In the genomic region with DNA sequence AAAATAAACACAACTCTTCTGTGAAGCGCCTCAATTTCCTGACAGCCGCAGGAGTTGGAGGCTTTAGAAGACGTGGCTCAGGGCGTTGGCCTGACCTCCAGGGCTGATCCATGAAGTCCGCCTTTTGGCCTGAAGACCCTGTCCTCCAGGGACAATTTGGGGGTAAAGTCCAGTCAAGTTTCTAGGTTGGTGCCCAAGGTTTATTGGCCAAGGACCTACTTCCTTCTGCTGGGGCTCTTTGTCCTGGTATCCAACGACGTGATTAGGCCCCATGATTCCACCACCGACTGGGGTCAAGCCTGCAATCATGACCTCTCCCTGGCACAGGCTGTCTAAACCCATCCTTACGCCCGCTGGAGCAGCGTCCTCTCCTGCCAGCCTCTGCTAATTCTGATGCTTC, we compare ENCODE assay signal across 18 cellular contexts.
"Had no signal": no experiment of that assay in that cellular context is flagged by ENCODE, and none has a peak within 500 bp of the region (broad histone marks: within the 10 kb centered on the region; RNA-seq: fewer than 3 reads in every experiment).

No MANE protein-coding gene starts in this region.

- ATAC-seq: left ventricle myocardium superior; stimulated activated naive CD8-positive, alpha-beta T cell treated with anti-CD3 and anti-CD28 coated beads, Interleukin-15, Interleukin-2, amounts not matched to agents 100 U/mL and 50 U/mL, for 24 hours had no signal

- DNase-seq: activated CD4-positive, alpha-beta memory T cell treated with anti-CD3 and anti-CD28 coated beads for 36 hours; activated CD4-positive, alpha-beta T cell treated with anti-CD3 and anti-CD28 coated beads for 48 hours; activated effector memory CD4-positive, alpha-beta T cell treated with anti-CD3 and anti-CD28 coated beads, Interleukin-2, amount 50 U/mL, for 16 hours; activated naive CD4-positive, alpha-beta T cell treated with anti-CD3 and anti-CD28 coated beads, Interleukin-2, amount 10 ng/mL, durations not matched to agents 7 days and 5 days; amygdala; erythroblast; hypothalamus; left ventricle myocardium superior; midbrain; naive B cell; psoas muscle; stimulated activated CD4-positive, alpha-beta T cell treated with anti-CD3 and anti-CD28 coated beads, Interleukin-12 subunit alpha, Interleukin-12 subunit beta, amount 100 ng/mL, for 4 hours; stimulated activated CD4-positive, alpha-beta T cell treated with anti-CD3 and anti-CD28 coated beads, Interleukin-4, amount 100 ng/mL, for 4 hours; stimulated activated naive CD8-positive, alpha-beta T cell treated with anti-CD3 and anti-CD28 coated beads, Interleukin-15, Interleukin-2, amounts not matched to agents 100 U/mL and 50 U/mL, for 24 hours had no signal

- H3K4me3 ChIP-seq: cardiac muscle cell, psoas muscle, right atrium auricular region, thyroid gland had no signal

- H3K36me3 Mint-ChIP-seq: activated CD4-positive, alpha-beta memory T cell treated with anti-CD3 and anti-CD28 coated beads for 36 hours; activated naive CD4-positive, alpha-beta T cell treated with anti-CD3 and anti-CD28 coated beads, Interleukin-2, amount 10 ng/mL, durations not matched to agents 7 days and 5 days; naive B cell had no signal

- H3K9me3 ChIP-seq: psoas muscle, right atrium auricular region, thyroid gland had no signal

- H3K27ac ChIP-seq: cardiac muscle cell, psoas muscle, right atrium auricular region, thyroid gland had no signal

- H3K27me3 ChIP-seq: cardiac muscle cell, right atrium auricular region, thyroid gland had no signal

- H3K27me3 Mint-ChIP-seq: activated CD4-positive, alpha-beta memory T cell treated with anti-CD3 and anti-CD28 coated beads for 36 hours; activated naive CD4-positive, alpha-beta T cell treated with anti-CD3 and anti-CD28 coated beads, Interleukin-2, amount 10 ng/mL, durations not matched to agents 7 days and 5 days; naive B cell had no signal

- H3K9me3 Mint-ChIP-seq: activated CD4-positive, alpha-beta memory T cell treated with anti-CD3 and anti-CD28 coated beads for 36 hours; activated naive CD4-positive, alpha-beta T cell treated with anti-CD3 and anti-CD28 coated beads, Interleukin-2, amount 10 ng/mL, durations not matched to agents 7 days and 5 days; naive B cell; neural crest cell had no signal

- H3K4me1 Mint-ChIP-seq: naive B cell, neural crest cell had no signal

- H3K4me3 Mint-ChIP-seq: activated CD4-positive, alpha-beta memory T cell treated with anti-CD3 and anti-CD28 coated beads for 36 hours; activated naive CD4-positive, alpha-beta T cell treated with anti-CD3 and anti-CD28 coated beads, Interleukin-2, amount 10 ng/mL, durations not matched to agents 7 days and 5 days; neural crest cell had no signal

- H3K36me3 ChIP-seq: right atrium auricular region, thyroid gland had no signal

- H3K27ac Mint-ChIP-seq: activated CD4-positive, alpha-beta memory T cell treated with anti-CD3 and anti-CD28 coated beads for 36 hours; activated naive CD4-positive, alpha-beta T cell treated with anti-CD3 and anti-CD28 coated beads, Interleukin-2, amount 10 ng/mL, durations not matched to agents 7 days and 5 days had no signal

- H3K4me1 ChIP-seq: psoas muscle, right atrium auricular region had no signal
